In the genomic region with DNA sequence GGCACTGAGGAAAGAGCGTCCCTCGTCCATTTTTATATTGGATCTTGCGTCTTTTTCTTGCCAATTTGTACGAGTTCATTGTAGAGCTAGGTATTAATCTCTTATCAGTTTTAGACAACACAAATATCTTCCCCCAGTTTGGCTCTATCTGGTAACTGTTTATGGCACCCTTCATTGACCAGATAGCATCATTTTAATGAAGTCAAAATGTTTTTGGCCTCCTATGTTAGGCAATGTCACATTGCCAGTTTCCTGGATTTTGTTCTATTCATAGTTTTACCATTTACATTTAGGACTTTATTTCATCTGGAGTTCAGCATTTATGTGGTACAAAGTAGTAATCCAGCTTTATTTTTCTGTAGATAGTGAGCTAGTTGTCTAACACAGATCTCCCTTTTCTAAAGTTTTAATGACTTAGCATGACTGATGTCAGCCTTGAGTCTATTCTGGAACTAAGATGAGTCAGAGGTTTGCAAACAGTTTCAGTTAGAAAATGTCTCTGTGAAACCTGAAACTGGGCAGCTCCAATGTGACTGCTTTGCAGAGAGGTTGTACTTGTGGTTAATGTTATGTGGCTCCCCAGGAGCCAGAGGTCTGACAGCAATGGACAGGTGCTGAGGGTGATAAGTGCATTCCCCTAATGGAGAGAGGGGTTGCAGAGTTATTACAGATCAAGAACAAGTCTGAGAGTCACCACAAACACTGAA, we compare ENCODE assay signal across 1 cellular context.
TF ChIP-seq lines count a peak whose summit lies in the region.

No MANE protein-coding gene starts in this region.

TF ChIP-seq in HepG2, 621 proteins besides CTCF, POLR2A, EP300 and RAD21 (continued from another document and continues in another):
- TF ChIP-seq, protein P1, sequence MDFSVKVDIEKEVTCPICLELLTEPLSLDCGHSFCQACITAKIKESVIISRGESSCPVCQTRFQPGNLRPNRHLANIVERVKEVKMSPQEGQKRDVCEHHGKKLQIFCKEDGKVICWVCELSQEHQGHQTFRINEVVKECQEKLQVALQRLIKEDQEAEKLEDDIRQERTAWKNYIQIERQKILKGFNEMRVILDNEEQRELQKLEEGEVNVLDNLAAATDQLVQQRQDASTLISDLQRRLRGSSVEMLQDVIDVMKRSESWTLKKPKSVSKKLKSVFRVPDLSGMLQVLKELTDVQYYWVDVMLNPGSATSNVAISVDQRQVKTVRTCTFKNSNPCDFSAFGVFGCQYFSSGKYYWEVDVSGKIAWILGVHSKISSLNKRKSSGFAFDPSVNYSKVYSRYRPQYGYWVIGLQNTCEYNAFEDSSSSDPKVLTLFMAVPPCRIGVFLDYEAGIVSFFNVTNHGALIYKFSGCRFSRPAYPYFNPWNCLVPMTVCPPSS (IDR thresholded peaks at IDR 0.05) = no peak
- no peak for TF ChIP-seq SOX6 (IDR thresholded peaks at IDR 0.05)
- TF ChIP-seq SOX6 (CRISPR knock-in tag; IDR thresholded peaks at IDR 0.05) = 0 out of 2 replicates have a peak, but pooled peaks have one; percentile 24
- TF ChIP-seq MTF2 (CRISPR knock-in tag; IDR thresholded peaks at IDR 0.05; ENCODE audit: borderline replicate concordance) = no peak
- TF ChIP-seq FOSL1 (CRISPR knock-in tag; IDR thresholded peaks at IDR 0.05; ENCODE audit: borderline replicate concordance) = peak; percentile 79; the same call in 1 of the 2 replicates
- TF ChIP-seq ATF7-NPFF (CRISPR knock-in tag; IDR thresholded peaks at IDR 0.05; ENCODE audit: low read depth) = no peak
- TF ChIP-seq, protein P2, sequence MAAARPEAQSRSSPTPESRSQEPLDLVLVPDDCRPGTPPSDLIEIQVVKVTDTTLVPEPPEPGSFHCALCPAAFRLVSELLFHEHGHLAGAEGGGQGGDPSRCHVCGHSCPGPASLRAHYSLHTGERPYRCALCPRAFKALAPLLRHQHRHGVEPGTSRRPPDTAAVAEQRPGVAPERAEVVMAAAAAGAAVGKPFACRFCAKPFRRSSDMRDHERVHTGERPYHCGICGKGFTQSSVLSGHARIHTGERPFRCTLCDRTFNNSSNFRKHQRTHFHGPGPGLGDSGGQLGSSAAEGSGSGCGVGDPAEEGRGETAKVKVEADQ (CRISPR knock-in tag; IDR thresholded peaks at IDR 0.05; ENCODE audit: borderline replicate concordance) = no peak
- TF ChIP-seq REXO4 (CRISPR knock-in tag; IDR thresholded peaks at IDR 0.05; ENCODE audit: borderline replicate concordance) = no peak
- no peak for TF ChIP-seq HOXA5 (CRISPR knock-in tag; IDR thresholded peaks at IDR 0.05)
- no peak for TF ChIP-seq POLR2AphosphoS2 (IDR thresholded peaks at IDR 0.05; ENCODE audit: low read depth, low read length)
- no peak for TF ChIP-seq ZNF619 (CRISPR knock-in tag; IDR thresholded peaks at IDR 0.05)
- TF ChIP-seq RBAK (CRISPR knock-in tag; IDR thresholded peaks at IDR 0.05) = no peak
- TF ChIP-seq YEATS2 (CRISPR knock-in tag; IDR thresholded peaks at IDR 0.05; ENCODE audit: borderline replicate concordance) = no peak; the same call in 1 of the 2 replicates
- no peak for TF ChIP-seq ZMYM4 (CRISPR knock-in tag; IDR thresholded peaks at IDR 0.05)
- TF ChIP-seq RFX1 (IDR thresholded peaks at IDR 0.05) = no peak
- TF ChIP-seq ZFP62 (CRISPR knock-in tag; IDR thresholded peaks at IDR 0.05) = no peak
- TF ChIP-seq MEIS2 (CRISPR knock-in tag; IDR thresholded peaks at IDR 0.05) = 0 out of 2 replicates have a peak, but pooled peaks have one; percentile 30
- TF ChIP-seq, protein P3, sequence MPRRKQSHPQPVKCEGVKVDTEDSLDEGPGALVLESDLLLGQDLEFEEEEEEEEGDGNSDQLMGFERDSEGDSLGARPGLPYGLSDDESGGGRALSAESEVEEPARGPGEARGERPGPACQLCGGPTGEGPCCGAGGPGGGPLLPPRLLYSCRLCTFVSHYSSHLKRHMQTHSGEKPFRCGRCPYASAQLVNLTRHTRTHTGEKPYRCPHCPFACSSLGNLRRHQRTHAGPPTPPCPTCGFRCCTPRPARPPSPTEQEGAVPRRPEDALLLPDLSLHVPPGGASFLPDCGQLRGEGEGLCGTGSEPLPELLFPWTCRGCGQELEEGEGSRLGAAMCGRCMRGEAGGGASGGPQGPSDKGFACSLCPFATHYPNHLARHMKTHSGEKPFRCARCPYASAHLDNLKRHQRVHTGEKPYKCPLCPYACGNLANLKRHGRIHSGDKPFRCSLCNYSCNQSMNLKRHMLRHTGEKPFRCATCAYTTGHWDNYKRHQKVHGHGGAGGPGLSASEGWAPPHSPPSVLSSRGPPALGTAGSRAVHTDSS (CRISPR knock-in tag; conservative IDR thresholded peaks at IDR 0.05) = no peak
- TF ChIP-seq ZMAT3 (CRISPR knock-in tag; conservative IDR thresholded peaks at IDR 0.05) = no peak
- TF ChIP-seq ZNF570 (CRISPR knock-in tag; IDR thresholded peaks at IDR 0.05; ENCODE audit: borderline replicate concordance) = no peak
- peak; percentile 41; the same call in 1 of the 2 replicates for TF ChIP-seq MIER2 (CRISPR knock-in tag; IDR thresholded peaks at IDR 0.05)
- no peak for TF ChIP-seq ZNF564 (CRISPR knock-in tag; IDR thresholded peaks at IDR 0.05)
- TF ChIP-seq ZFP90 (CRISPR knock-in tag; IDR thresholded peaks at IDR 0.05; ENCODE audit: borderline replicate concordance) = no peak
- no peak for TF ChIP-seq ZNF850 (CRISPR knock-in tag; conservative IDR thresholded peaks at IDR 0.05)
- TF ChIP-seq NONO (IDR thresholded peaks at IDR 0.05) = no peak
- no peak for TF ChIP-seq NONO (CRISPR knock-in tag; conservative IDR thresholded peaks at IDR 0.05)
- no peak for TF ChIP-seq IKZF1 (IDR thresholded peaks at IDR 0.05)
- no peak for TF ChIP-seq YEATS4 (CRISPR knock-in tag; IDR thresholded peaks at IDR 0.05; ENCODE audit: borderline replicate concordance)
- no peak for TF ChIP-seq SIN3B (IDR thresholded peaks at IDR 0.05; ENCODE audit: low read length)
- no peak for TF ChIP-seq ZNF383 (CRISPR knock-in tag; IDR thresholded peaks at IDR 0.05; ENCODE audit: borderline replicate concordance)
- TF ChIP-seq, protein P4, sequence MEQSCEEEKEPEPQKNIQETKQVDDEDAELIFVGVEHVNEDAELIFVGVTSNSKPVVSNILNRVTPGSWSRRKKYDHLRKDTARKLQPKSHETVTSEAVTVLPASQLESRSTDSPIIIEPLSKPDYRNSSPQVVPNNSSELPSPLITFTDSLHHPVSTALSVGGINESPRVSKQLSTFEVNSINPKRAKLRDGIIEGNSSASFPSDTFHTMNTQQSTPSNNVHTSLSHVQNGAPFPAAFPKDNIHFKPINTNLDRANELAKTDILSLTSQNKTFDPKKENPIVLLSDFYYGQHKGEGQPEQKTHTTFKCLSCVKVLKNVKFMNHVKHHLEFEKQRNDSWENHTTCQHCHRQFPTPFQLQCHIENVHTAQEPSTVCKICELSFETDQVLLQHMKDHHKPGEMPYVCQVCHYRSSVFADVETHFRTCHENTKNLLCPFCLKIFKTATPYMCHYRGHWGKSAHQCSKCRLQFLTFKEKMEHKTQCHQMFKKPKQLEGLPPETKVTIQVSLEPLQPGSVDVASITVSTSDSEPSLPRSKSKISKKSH (CRISPR knock-in tag; IDR thresholded peaks at IDR 0.05; ENCODE audit: borderline replicate concordance) = no peak
- TF ChIP-seq TEAD3 (CRISPR knock-in tag; optimal IDR thresholded peaks at IDR 0.05; ENCODE audit: borderline replicate concordance) = peak; percentile 22
- TF ChIP-seq, protein P5, sequence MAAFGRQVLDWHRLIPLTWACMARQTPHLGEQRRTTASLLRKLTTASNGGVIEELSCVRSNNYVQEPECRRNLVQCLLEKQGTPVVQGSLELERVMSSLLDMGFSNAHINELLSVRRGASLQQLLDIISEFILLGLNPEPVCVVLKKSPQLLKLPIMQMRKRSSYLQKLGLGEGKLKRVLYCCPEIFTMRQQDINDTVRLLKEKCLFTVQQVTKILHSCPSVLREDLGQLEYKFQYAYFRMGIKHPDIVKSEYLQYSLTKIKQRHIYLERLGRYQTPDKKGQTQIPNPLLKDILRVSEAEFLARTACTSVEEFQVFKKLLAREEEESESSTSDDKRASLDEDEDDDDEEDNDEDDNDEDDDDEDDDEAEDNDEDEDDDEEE (CRISPR knock-in tag; IDR thresholded peaks at IDR 0.05) = no peak
- TF ChIP-seq, protein P6, sequence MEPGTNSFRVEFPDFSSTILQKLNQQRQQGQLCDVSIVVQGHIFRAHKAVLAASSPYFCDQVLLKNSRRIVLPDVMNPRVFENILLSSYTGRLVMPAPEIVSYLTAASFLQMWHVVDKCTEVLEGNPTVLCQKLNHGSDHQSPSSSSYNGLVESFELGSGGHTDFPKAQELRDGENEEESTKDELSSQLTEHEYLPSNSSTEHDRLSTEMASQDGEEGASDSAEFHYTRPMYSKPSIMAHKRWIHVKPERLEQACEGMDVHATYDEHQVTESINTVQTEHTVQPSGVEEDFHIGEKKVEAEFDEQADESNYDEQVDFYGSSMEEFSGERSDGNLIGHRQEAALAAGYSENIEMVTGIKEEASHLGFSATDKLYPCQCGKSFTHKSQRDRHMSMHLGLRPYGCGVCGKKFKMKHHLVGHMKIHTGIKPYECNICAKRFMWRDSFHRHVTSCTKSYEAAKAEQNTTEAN (CRISPR knock-in tag; conservative IDR thresholded peaks at IDR 0.05) = no peak
- no peak for TF ChIP-seq ZFP36 (IDR thresholded peaks at IDR 0.05; ENCODE audit: borderline replicate concordance, low read depth, low read length, partially characterized antibody)
- no peak for TF ChIP-seq ZNF562 (CRISPR knock-in tag; IDR thresholded peaks at IDR 0.05; ENCODE audit: borderline replicate concordance)
- TF ChIP-seq ZSCAN20 (CRISPR knock-in tag; IDR thresholded peaks at IDR 0.05; ENCODE audit: borderline replicate concordance) = no peak
- TF ChIP-seq, protein P7, sequence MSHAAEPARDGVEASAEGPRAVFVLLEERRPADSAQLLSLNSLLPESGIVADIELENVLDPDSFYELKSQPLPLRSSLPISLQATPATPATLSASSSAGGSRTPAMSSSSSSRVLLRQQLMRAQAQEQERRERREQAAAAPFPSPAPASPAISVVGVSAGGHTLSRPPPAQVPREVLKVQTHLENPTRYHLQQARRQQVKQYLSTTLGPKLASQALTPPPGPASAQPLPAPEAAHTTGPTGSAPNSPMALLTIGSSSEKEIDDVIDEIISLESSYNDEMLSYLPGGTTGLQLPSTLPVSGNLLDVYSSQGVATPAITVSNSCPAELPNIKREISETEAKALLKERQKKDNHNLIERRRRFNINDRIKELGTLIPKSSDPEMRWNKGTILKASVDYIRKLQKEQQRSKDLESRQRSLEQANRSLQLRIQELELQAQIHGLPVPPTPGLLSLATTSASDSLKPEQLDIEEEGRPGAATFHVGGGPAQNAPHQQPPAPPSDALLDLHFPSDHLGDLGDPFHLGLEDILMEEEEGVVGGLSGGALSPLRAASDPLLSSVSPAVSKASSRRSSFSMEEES (CRISPR knock-in tag; IDR thresholded peaks at IDR 0.05) = no peak
- 0 out of 2 replicates have a peak, but pooled peaks have one; percentile 37 for TF ChIP-seq THAP11 (CRISPR knock-in tag; IDR thresholded peaks at IDR 0.05)
- TF ChIP-seq, protein P8, sequence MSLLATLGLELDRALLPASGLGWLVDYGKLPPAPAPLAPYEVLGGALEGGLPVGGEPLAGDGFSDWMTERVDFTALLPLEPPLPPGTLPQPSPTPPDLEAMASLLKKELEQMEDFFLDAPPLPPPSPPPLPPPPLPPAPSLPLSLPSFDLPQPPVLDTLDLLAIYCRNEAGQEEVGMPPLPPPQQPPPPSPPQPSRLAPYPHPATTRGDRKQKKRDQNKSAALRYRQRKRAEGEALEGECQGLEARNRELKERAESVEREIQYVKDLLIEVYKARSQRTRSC (CRISPR knock-in tag; IDR thresholded peaks at IDR 0.05; ENCODE audit: low read depth) = no peak
- TF ChIP-seq, protein P9, sequence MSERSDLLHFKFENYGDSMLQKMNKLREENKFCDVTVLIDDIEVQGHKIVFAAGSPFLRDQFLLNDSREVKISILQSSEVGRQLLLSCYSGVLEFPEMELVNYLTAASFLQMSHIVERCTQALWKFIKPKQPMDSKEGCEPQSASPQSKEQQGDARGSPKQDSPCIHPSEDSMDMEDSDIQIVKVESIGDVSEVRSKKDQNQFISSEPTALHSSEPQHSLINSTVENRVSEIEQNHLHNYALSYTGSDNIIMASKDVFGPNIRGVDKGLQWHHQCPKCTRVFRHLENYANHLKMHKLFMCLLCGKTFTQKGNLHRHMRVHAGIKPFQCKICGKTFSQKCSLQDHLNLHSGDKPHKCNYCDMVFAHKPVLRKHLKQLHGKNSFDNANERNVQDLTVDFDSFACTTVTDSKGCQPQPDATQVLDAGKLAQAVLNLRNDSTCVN (CRISPR knock-in tag; IDR thresholded peaks at IDR 0.05; ENCODE audit: borderline replicate concordance) = no peak
- TF ChIP-seq, protein P10, sequence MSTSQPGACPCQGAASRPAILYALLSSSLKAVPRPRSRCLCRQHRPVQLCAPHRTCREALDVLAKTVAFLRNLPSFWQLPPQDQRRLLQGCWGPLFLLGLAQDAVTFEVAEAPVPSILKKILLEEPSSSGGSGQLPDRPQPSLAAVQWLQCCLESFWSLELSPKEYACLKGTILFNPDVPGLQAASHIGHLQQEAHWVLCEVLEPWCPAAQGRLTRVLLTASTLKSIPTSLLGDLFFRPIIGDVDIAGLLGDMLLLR (CRISPR knock-in tag; IDR thresholded peaks at IDR 0.05) = no peak
- TF ChIP-seq ZNF337 (CRISPR knock-in tag; IDR thresholded peaks at IDR 0.05; ENCODE audit: borderline replicate concordance, low read depth) = no peak
- TF ChIP-seq, protein P11, sequence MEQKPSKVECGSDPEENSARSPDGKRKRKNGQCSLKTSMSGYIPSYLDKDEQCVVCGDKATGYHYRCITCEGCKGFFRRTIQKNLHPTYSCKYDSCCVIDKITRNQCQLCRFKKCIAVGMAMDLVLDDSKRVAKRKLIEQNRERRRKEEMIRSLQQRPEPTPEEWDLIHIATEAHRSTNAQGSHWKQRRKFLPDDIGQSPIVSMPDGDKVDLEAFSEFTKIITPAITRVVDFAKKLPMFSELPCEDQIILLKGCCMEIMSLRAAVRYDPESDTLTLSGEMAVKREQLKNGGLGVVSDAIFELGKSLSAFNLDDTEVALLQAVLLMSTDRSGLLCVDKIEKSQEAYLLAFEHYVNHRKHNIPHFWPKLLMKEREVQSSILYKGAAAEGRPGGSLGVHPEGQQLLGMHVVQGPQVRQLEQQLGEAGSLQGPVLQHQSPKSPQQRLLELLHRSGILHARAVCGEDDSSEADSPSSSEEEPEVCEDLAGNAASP (CRISPR knock-in tag; IDR thresholded peaks at IDR 0.05; ENCODE audit: borderline replicate concordance) = no peak
- no peak for TF ChIP-seq ZNF781 (CRISPR knock-in tag; IDR thresholded peaks at IDR 0.05; ENCODE audit: borderline replicate concordance, not compliant biosample characterization)
- TF ChIP-seq RBFOX2 (IDR thresholded peaks at IDR 0.05; ENCODE audit: low read depth, low read length) = no peak
- no peak for TF ChIP-seq NFATC3 (CRISPR knock-in tag; IDR thresholded peaks at IDR 0.05)
- TF ChIP-seq, protein P12, sequence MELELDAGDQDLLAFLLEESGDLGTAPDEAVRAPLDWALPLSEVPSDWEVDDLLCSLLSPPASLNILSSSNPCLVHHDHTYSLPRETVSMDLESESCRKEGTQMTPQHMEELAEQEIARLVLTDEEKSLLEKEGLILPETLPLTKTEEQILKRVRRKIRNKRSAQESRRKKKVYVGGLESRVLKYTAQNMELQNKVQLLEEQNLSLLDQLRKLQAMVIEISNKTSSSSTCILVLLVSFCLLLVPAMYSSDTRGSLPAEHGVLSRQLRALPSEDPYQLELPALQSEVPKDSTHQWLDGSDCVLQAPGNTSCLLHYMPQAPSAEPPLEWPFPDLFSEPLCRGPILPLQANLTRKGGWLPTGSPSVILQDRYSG (CRISPR knock-in tag; IDR thresholded peaks at IDR 0.05) = no peak
- TF ChIP-seq, protein P13, sequence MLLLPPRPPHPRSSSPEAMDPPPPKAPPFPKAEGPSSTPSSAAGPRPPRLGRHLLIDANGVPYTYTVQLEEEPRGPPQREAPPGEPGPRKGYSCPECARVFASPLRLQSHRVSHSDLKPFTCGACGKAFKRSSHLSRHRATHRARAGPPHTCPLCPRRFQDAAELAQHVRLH (CRISPR knock-in tag; IDR thresholded peaks at IDR 0.05; ENCODE audit: borderline replicate concordance, low read depth) = no peak
- TF ChIP-seq ATM (IDR thresholded peaks at IDR 0.05; ENCODE audit: borderline replicate concordance) = no peak
- no peak for TF ChIP-seq ZNF747 (CRISPR knock-in tag; IDR thresholded peaks at IDR 0.05; ENCODE audit: borderline replicate concordance)
- no peak for TF ChIP-seq NRL (CRISPR knock-in tag; IDR thresholded peaks at IDR 0.05; ENCODE audit: borderline replicate concordance)
